In the genomic region with DNA sequence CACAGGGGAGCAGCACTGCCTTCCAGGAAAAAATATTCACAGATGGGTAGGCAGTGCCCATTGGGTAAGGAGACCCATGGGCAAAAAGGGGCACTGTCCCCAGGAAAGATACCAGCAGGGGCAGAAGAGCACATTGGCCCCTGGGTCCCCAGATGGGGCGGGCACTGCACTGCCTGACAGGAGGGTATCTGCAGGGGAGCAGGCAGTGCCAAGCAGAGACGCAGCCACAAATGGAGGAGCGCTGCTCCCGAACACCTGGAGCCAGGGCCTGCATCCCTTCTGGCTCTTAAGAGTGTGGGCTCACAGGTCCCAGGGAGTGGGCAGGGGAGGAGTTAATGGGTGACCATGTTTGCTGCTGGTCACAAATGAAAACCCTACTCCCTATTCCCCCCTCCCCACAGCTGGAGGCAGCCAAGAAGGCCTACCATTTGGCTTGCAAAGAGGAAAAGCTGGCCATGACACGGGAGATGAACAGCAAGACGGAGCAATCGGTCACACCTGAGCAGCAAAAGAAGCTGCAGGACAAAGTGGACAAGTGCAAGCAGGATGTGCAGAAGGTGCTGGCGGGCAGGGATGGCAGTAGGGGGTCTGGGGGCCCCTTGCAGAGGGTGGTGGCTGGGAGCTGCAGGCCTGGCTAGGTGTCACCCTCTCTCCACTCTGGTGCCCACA, we compare ENCODE assay signal across 23 cellular contexts. TPM values are rescaled to one million over a fixed set of nuclear protein-coding genes. Genes with fewer than 3 reads are reported as not detected.
DNase-seq lines count a peak whose midpoint lies in the region; ATAC-seq and TF ChIP-seq lines count a peak whose summit lies in the region.
"Had no signal": no experiment of that assay in that cellular context is flagged by ENCODE, and none has a peak within 500 bp of the region (broad histone marks: within the 10 kb centered on the region; RNA-seq: fewer than 3 reads in every experiment).

No MANE protein-coding gene starts in this region.

- DNase-seq in left ventricle myocardium superior: peak; percentile 15
- DNase-seq in cardiac septum (ENCODE audit: low spot score): no peak
- DNase-seq in lower lobe of right lung: peak; percentile 38
- peak; percentile 51 for DNase-seq in spleen
- DNase-seq in endodermal cell: no peak
- DNase-seq in mesenteric fat pad (ENCODE audit: low spot score): no peak
- DNase-seq: CD4-positive, CD25-positive, alpha-beta regulatory T cell; Karpas-422; NCI-H1417 treated with DMSO at 0.1 percent for 48 hours; NCI-H1694 treated with DMSO at 0.1 percent for 48 hours; NCI-H2081 treated with DMSO at 0.1 percent for 48 hours; NCI-H2171; NCI-H226; NCI-H510A; SIG-M5 had no signal

- H3K36me3 ChIP-seq in lower lobe of right lung (no peaks in the 10 kb centered on the region), spleen (no peaks in the 10 kb centered on the region), endodermal cell (ENCODE audit: control insufficient read depth, insufficient read depth, low read length) (no peaks in the 10 kb centered on the region)
- H3K36me3 ChIP-seq: BLaER1, HAP-1 had no signal

- no peak for TF ChIP-seq CTCF in lower lobe of right lung (IDR thresholded peaks at IDR 0.05)
- no peak for TF ChIP-seq CTCF in spleen (IDR thresholded peaks at IDR 0.05 in 8 of 11, conservative IDR thresholded peaks at IDR 0.05 in 3 of 11)
- TF ChIP-seq CTCF in endodermal cell (conservative IDR thresholded peaks at IDR 0.05): no peak

- no peak overlapping the region for H3K27ac Mint-ChIP-seq in endodermal cell
- H3K27ac Mint-ChIP-seq: CD4-positive, CD25-positive, alpha-beta regulatory T cell had no signal

- peak overlapping the region; percentile 10 for H3K27ac ChIP-seq in angular gyrus (ENCODE audit: low read depth, low read length)
- no peak overlapping the region for H3K27ac ChIP-seq in lower lobe of right lung
- H3K27ac ChIP-seq in spleen: no peak overlapping the region
- no peak overlapping the region for H3K27ac ChIP-seq in endodermal cell (ENCODE audit: low read depth, low read length)
- H3K27ac ChIP-seq: BLaER1, SK-N-MC had no signal

- H3K4me1 Mint-ChIP-seq in endodermal cell: peaks cover 1% of the 10 kb centered on the region

- ATAC-seq in left ventricle myocardium superior: no peak
- no peak for ATAC-seq in lower lobe of right lung
- ATAC-seq in activated CD4-positive, CD25-positive, alpha-beta regulatory T cell treated with anti-CD3 and anti-CD28 coated beads, Interleukin-2, amount 50 U/mL, for 24 hours: no peak
- ATAC-seq: GM23338, Panc1 had no signal

- no peaks in the 10 kb centered on the region for H3K9me3 Mint-ChIP-seq in endodermal cell
- H3K9me3 Mint-ChIP-seq: CD4-positive, CD25-positive, alpha-beta regulatory T cell; GM23338 had no signal

- H3K4me3 ChIP-seq in lower lobe of right lung (no peak overlapping the region), spleen (no peak overlapping the region), endodermal cell (ENCODE audit: low read length) (no peak overlapping the region)
- H3K4me3 ChIP-seq: BLaER1, GM23338, HAP-1, SK-N-MC had no signal

- no peak for TF ChIP-seq POLR2A in spleen (IDR thresholded peaks at IDR 0.05)

- no peak overlapping the region for H3K4me3 Mint-ChIP-seq in endodermal cell
- H3K4me3 Mint-ChIP-seq: GM23338 had no signal

- peaks cover 10% of the 10 kb centered on the region for H3K4me1 ChIP-seq in lower lobe of right lung
- H3K4me1 ChIP-seq in spleen: peaks cover 6 to 18% (median 13%) of the 10 kb centered on the region in 6 donors
- peaks cover 3% of the 10 kb centered on the region for H3K4me1 ChIP-seq in endodermal cell (ENCODE audit: control insufficient read depth, insufficient read depth, low read length)

- H3K9me3 ChIP-seq in lower lobe of right lung (no peaks in the 10 kb centered on the region), spleen (no peaks in the 10 kb centered on the region), endodermal cell (ENCODE audit: control insufficient read depth, low read length) (no peaks in the 10 kb centered on the region)
- H3K9me3 ChIP-seq: BLaER1, HAP-1 had no signal

- peaks cover 8% of the 10 kb centered on the region for H3K27me3 Mint-ChIP-seq in endodermal cell (ENCODE audit: insufficient read depth)

- WGBS in spleen, 5 donors: 89 to 96% (median 94%) methylated on average over 8 of the region's 8 CpGs
- WGBS in endodermal cell (ENCODE audit: insufficient coverage in 1 of 2, insufficient read length in 1 of 2), 2 experiments: 88 to 97% methylated on average over 4 to 8 of the region's 8 CpGs

- no peak overlapping the region for H3K9ac ChIP-seq in endodermal cell (ENCODE audit: extremely low read depth, low read length, poor library complexity, severe bottlenecking)
- H3K9ac ChIP-seq: BLaER1 had no signal

- no peaks in the 10 kb centered on the region for H3K36me3 Mint-ChIP-seq in endodermal cell (ENCODE audit: low read depth)
- H3K36me3 Mint-ChIP-seq: CD4-positive, CD25-positive, alpha-beta regulatory T cell had no signal

- H3K27me3 ChIP-seq in lower lobe of right lung (ENCODE audit: low read depth): no peaks in the 10 kb centered on the region
- no peaks in the 10 kb centered on the region for H3K27me3 ChIP-seq in spleen (replicated peaks in 1 of 7)
- H3K27me3 ChIP-seq in endodermal cell (ENCODE audit: control insufficient read depth, insufficient read depth, low read length, poor library complexity, severe bottlenecking): no peaks in the 10 kb centered on the region
- H3K27me3 ChIP-seq: BLaER1 had no signal

- intact Hi-C loops in left ventricle myocardium superior (cut with micrococcal nuclease) (loop anchor here (5.0 kb wide), 1 partner anchor 78 kb away; no protein-coding TSS in a partner anchor), cardiac septum (cut with DNase I) (no loop called here), lower lobe of right lung (cut with DNase I) (no loop called here), spleen (cut with DNase I; ENCODE audit: low total_unique reads) (loop anchor here (10.0 kb wide), 1 partner anchor 76 kb away; no protein-coding TSS in a partner anchor)

RNA-seq across cellular contexts. Expression of gene SPDEF, which starts 27.0 kb away (rescaled TPM):
- not detected for total RNA-seq in left ventricle myocardium superior
- 0.19 TPM for total RNA-seq in cardiac septum
- total RNA-seq in lower lobe of right lung: 3.5 TPM
- under 1 TPM in 1 of 7 donors, not detected in 6; 0.32 TPM for total RNA-seq in spleen
- polyA plus RNA-seq in spleen: under 1 TPM in 2 of 3 donors, not detected in 1; 0.03 to 0.13 TPM
- total RNA-seq in endodermal cell: 1 to 10 TPM; 1.1 to 2.6 TPM
- 0.57 TPM for polyA plus RNA-seq in endodermal cell (2013, experiment 1 of 2)
- polyA plus RNA-seq in endodermal cell (2013, experiment 2 of 2): 0.25 TPM
- 0.16 TPM for total RNA-seq in mesenteric fat pad
- total RNA-seq: A172 had no signal
- polyA plus RNA-seq: CD4-positive, CD25-positive, alpha-beta regulatory T cell; GM23338 had no signal

Comparison
In these comparisons a context has a peak if more than half of its experiments do, and no peak if none do; other contexts are left out.
1. DNase-seq: peak in left ventricle myocardium superior (single experiment), lower lobe of right lung (single experiment) and spleen (single experiment); none in cardiac septum (single experiment), endodermal cell (single experiment) and mesenteric fat pad (single experiment).
2. intact Hi-C loops: an anchor here in left ventricle myocardium superior (5.0 kb wide) and spleen (10.0 kb wide); none called in cardiac septum and lower lobe of right lung.